In the genomic region with DNA sequence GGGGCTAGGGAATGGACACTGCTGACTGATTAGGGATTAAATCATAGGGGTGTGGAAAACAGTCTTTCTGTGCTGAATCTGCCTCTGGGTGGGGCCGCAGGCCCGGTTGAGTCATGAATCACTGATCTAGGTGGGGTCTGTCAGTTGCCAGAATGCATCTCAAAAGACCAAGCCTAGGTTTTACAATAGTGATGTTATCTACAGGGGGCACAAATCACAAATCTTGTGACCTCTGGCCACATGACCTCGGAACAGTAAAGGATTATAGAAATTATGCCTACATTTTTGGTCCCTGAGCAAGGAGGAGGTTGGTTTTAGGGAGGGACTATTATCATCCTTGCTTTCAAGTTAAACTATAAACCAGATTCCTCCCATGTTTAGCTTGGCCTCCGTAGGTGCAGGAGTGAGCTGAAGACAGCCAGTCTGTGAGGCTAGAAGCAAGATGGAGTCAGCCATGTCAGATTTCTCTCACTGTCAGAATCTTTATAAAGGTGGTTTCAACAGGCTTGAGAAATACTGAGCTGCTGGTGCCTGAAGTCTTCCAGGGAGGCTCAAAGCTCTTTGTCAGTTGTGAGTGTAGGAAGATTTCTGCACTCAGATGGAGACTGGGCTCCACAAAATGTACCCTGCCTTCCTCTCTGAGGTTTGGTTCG, we compare ENCODE assay signal across 2 cellular contexts.
TF ChIP-seq lines count a peak whose summit lies in the region.

No MANE protein-coding gene starts in this region.

TF ChIP-seq in GM23338, 12 proteins besides CTCF, POLR2A, EP300 and RAD21 (continues in another document):
- no peak for TF ChIP-seq ZNF114 (CRISPR knock-in tag; IDR thresholded peaks at IDR 0.05)
- TF ChIP-seq STAT1 (IDR thresholded peaks at IDR 0.05; ENCODE audit: unreplicated experiment), result no peak
- TF ChIP-seq, protein P1, sequence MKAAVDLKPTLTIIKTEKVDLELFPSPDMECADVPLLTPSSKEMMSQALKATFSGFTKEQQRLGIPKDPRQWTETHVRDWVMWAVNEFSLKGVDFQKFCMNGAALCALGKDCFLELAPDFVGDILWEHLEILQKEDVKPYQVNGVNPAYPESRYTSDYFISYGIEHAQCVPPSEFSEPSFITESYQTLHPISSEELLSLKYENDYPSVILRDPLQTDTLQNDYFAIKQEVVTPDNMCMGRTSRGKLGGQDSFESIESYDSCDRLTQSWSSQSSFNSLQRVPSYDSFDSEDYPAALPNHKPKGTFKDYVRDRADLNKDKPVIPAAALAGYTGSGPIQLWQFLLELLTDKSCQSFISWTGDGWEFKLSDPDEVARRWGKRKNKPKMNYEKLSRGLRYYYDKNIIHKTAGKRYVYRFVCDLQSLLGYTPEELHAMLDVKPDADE (IDR thresholded peaks at IDR 0.05), result no peak
- no peak for TF ChIP-seq ZNF331 (CRISPR knock-in tag; IDR thresholded peaks at IDR 0.05; ENCODE audit: low read depth)
- TF ChIP-seq ZNF462 (CRISPR knock-in tag; IDR thresholded peaks at IDR 0.05), result no peak
- no peak for TF ChIP-seq REST (IDR thresholded peaks at IDR 0.05; ENCODE audit: unreplicated experiment)
- TF ChIP-seq NANOG (IDR thresholded peaks at IDR 0.05; ENCODE audit: borderline replicate concordance), result no peak
- TF ChIP-seq CREB1 (CRISPR knock-in tag; IDR thresholded peaks at IDR 0.05; ENCODE audit: low read depth), result no peak

TF ChIP-seq in neural cell, 6 proteins besides CTCF, POLR2A, EP300 and RAD21:
- TF ChIP-seq POLR2AphosphoS5 (IDR thresholded peaks at IDR 0.05), result no peak
- TF ChIP-seq MXI1 (conservative IDR thresholded peaks at IDR 0.05; ENCODE audit: poor library complexity, severe bottlenecking), result no peak
- TF ChIP-seq SMC3 (conservative IDR thresholded peaks at IDR 0.05; ENCODE audit: poor library complexity), result no peak
- TF ChIP-seq EZH2 (IDR thresholded peaks at IDR 0.05; ENCODE audit: borderline replicate concordance, insufficient read depth, low read length, poor library complexity, severe bottlenecking), result no peak
- TF ChIP-seq TAF1 (IDR thresholded peaks at IDR 0.05; ENCODE audit: low read depth), result no peak
- TF ChIP-seq REST (IDR thresholded peaks at IDR 0.05; ENCODE audit: borderline replicate concordance), result no peak
